ENCODE assay signal across 8 cellular contexts in genomic region chr17:18183334-18184142, GRCh38. TPM values are rescaled to one million over a fixed set of nuclear protein-coding genes. Genes with fewer than 3 reads are reported as not detected.
DNase-seq lines count a peak whose midpoint lies in the region; ATAC-seq and TF ChIP-seq lines count a peak whose summit lies in the region.

TSS of gene ALKBH5 (plus strand) at chr17:18183828. CDS start at chr17:18184244, 416 bp downstream.

- H3K9me3 Mint-ChIP-seq in activated B cell treated with CpG ODN at 0.5 μM for 24 hours = no peaks in the 10 kb centered on the region
- H3K9me3 Mint-ChIP-seq in immature natural killer cell = no peaks in the 10 kb centered on the region

- DNase-seq in AG10803 (ENCODE audit: low read depth) (peak; percentile 100), NCI-H345 (lab: John Stamatoyannopoulos, UW) (peak; percentile 97), activated B cell treated with CpG ODN at 0.5 μM for 24 hours (peak; percentile 98), caudate nucleus (lab: John Stamatoyannopoulos, UW) (peak; percentile 86 to 100 (median 97)), immature natural killer cell (peak; percentile 98 to 99 (median 99)), smooth muscle cell of the brain vasculature (ENCODE audit: low read depth, low spot score) (peak; percentile 97)

- ATAC-seq in GM19023 (IDR thresholded peaks at IDR 0.05; ENCODE audit: unreplicated experiment) (peak; percentile 75), HG03280 (IDR thresholded peaks at IDR 0.05; ENCODE audit: unreplicated experiment) (peak; percentile 77), activated B cell treated with CpG ODN at 0.5 μM for 24 hours (ENCODE audit: low read depth) (peak; percentile 82)

- peaks cover 24% of the 10 kb centered on the region for H3K36me3 Mint-ChIP-seq in activated B cell treated with CpG ODN at 0.5 μM for 24 hours (ENCODE audit: low read depth)
- peaks cover 0 to 6% (median 0%) of the 10 kb centered on the region in 3 donors for H3K36me3 Mint-ChIP-seq in immature natural killer cell

- H3K27ac ChIP-seq in caudate nucleus (ENCODE audit: low read depth, low read length) = peak within 1 kb of the TSS; percentile 98

- no peaks in the 10 kb centered on the region for H3K27me3 Mint-ChIP-seq in activated B cell treated with CpG ODN at 0.5 μM for 24 hours
- H3K27me3 Mint-ChIP-seq in immature natural killer cell (ENCODE audit: low read depth in 3 of 3) = peaks cover 13 to 18% (median 14%) of the 10 kb centered on the region in 3 donors

- peak within 1 kb of the TSS; percentile 90 for H3K4me3 ChIP-seq in AG10803 (ENCODE audit: low read length)

- CTCF ChIA-PET in activated B cell treated with CpG ODN at 0.5 μM for 24 hours (lab: Charles Lee) = interaction anchor here (3.8 kb wide), 1 partner anchor 42 kb away, joined by 12 read pairs; no protein-coding TSS in a partner anchor

- POLR2A ChIA-PET in activated B cell treated with CpG ODN at 0.5 μM for 24 hours (lab: Charles Lee) = interaction anchor here (0.6 to 4.2 kb wide), 26 partner anchors 8 to 1972 kb away, joined by 3 to 43 read pairs (median 4); partner anchors contain the start of genes AKAP10, DRG2, LLGL1 and MAPK7

- H3K27ac Mint-ChIP-seq in activated B cell treated with CpG ODN at 0.5 μM for 24 hours (peak within 1 kb of the TSS; percentile 99), immature natural killer cell (peak within 1 kb of the TSS; percentile 96 to 99 (median 98))

- TF ChIP-seq CTCF in AG10803 (conservative IDR thresholded peaks at IDR 0.05; ENCODE audit: low read length) (peak; percentile 29), activated B cell treated with CpG ODN at 0.5 μM for 24 hours (IDR thresholded peaks at IDR 0.05) (no peak)

- H3K4me3 Mint-ChIP-seq in activated B cell treated with CpG ODN at 0.5 μM for 24 hours = peak within 1 kb of the TSS; percentile 98
- H3K4me3 Mint-ChIP-seq in immature natural killer cell = peak within 1 kb of the TSS; percentile 92 to 97 (median 94)

- intact Hi-C loops in activated B cell treated with CpG ODN at 0.5 μM for 24 hours (cut with micrococcal nuclease) = loop anchor here (1.0 to 2.0 kb wide), 10 partner anchors 25 to 150 kb away; partner anchors contain the start of genes ATPAF2, DRG2, GID4 and LLGL1

- peaks cover 47% of the 10 kb centered on the region for H3K4me1 Mint-ChIP-seq in activated B cell treated with CpG ODN at 0.5 μM for 24 hours
- H3K4me1 Mint-ChIP-seq in immature natural killer cell = peaks cover 51 to 53% of the 10 kb centered on the region in 2 donors

RNA-seq across cellular contexts. Expression of gene ALKBH5, which starts in this region (rescaled TPM):
- total RNA-seq in activated B cell treated with CpG ODN at 0.5 μM for 24 hours = 72.8 and 74.6 TPM in 2 replicates
- 100 to 1,000 TPM in 2 of 3 donors, 10 to 100 TPM in 1; 86.4 to 130 (median 102) TPM for polyA plus RNA-seq in immature natural killer cell

Comparison
In these comparisons a context has a peak if more than half of its experiments do, and no peak if none do; other contexts are left out.
1. Peak in every context shown above with its lines: DNase-seq, ATAC-seq, H3K4me3 ChIP-seq and H3K27ac ChIP-seq.